In the genomic region with DNA sequence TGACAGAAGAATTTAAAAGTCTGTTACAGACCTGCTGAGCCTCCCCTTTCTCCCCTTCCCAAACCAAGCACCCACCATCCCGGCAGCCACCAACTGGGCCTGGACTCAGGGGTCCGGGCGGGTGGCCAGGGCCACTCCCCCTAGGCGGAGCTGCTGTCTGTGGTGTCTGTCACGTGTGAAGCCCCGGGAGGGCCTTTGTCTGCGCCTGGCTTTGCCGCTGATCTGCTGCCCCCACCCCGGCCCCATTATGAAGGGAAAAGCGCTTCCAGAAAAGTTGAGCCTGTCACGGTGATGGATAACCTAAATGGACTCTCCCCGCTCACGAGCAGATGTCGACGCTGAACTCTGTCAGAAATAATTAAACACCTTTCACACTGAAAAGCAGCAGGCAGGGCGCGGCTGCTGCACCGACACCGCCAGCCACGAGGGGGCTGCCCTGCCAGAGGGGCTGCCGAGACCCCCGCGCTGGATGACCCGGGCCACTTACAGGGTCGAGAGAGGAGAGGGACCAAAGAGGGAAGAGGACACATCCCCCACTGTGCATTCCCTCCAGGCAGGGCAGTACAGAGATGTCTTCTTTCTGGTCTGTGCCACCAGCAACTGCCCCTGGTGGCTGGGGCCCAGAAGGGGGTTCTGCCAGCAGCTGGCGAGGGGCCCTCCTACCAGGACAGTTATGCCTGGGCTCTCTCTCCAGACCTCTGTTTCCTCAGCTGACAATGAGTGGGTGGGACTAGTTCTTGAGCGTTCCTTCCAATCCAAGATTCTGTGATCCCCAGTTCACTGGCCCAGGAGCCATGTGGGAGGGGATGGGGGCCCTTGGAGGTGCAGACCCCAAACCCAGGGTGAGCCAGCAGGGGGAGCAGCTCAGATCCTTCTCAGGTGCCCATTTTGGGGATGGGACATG, we compare ENCODE assay signal across 9 cellular contexts. TPM values are rescaled to one million over a fixed set of nuclear protein-coding genes. Genes with fewer than 3 reads are reported as not detected.
DNase-seq lines count a peak whose midpoint lies in the region; TF ChIP-seq lines count a peak whose summit lies in the region.
"Had no signal": no experiment of that assay in that cellular context is flagged by ENCODE, and none has a peak within 500 bp of the region (broad histone marks: within the 10 kb centered on the region; RNA-seq: fewer than 3 reads in every experiment).

No MANE protein-coding gene starts in this region.

- no peaks in the 10 kb centered on the region for H3K9me3 Mint-ChIP-seq in CD8-positive, alpha-beta memory T cell
- H3K9me3 Mint-ChIP-seq: central memory CD8-positive, alpha-beta T cell had no signal

- TF ChIP-seq CTCF in astrocyte of the cerebellum (IDR thresholded peaks at IDR 0.05; ENCODE audit: low read depth, low read length, missing control alignments), result peak; percentile 54

- no peak overlapping the region for H3K4me3 Mint-ChIP-seq in CD8-positive, alpha-beta memory T cell
- H3K4me3 Mint-ChIP-seq: central memory CD8-positive, alpha-beta T cell had no signal

- peaks cover 20 to 28% of the 10 kb centered on the region in 2 donors for H3K27me3 Mint-ChIP-seq in CD8-positive, alpha-beta memory T cell

- H3K9ac ChIP-seq in BLaER1 treated with 17β-estradiol and CSF1 and Interleukin-3, amounts not matched to agents 10 nM and 100 nM, result peak overlapping the region; percentile 21 to 74 (median 52); a peak in 18 of 22 replicates

- no peaks in the 10 kb centered on the region for H3K36me3 Mint-ChIP-seq in CD8-positive, alpha-beta memory T cell

- peaks cover 0 to 6% (median 0%) of the 10 kb centered on the region in 11 experiments; a peak in 1 of 22 replicates for H4K20me1 ChIP-seq in BLaER1 treated with 17β-estradiol and CSF1 and Interleukin-3, amounts not matched to agents 10 nM and 100 nM

- no peaks in the 10 kb centered on the region for H3K36me3 ChIP-seq in BLaER1 treated with 17β-estradiol and CSF1 and Interleukin-3, amounts not matched to agents 10 nM and 100 nM
- H3K36me3 ChIP-seq in CD8-positive, alpha-beta memory T cell (ENCODE audit: insufficient read depth, low read length), result no peaks in the 10 kb centered on the region

- CTCF ChIA-PET in CD8-positive, alpha-beta memory T cell (lab: Charles Lee), result no interaction called here

- no peaks in the 10 kb centered on the region for H3K9me3 ChIP-seq in BLaER1 treated with 17β-estradiol and CSF1 and Interleukin-3, amounts not matched to agents 10 nM and 100 nM (replicated peaks in 1 of 11)
- no peaks in the 10 kb centered on the region for H3K9me3 ChIP-seq in CD8-positive, alpha-beta memory T cell (ENCODE audit: low read length)

- peak overlapping the region in 6 of 11 experiments; percentile 7 to 55 (median 31); a peak in 8 of 22 replicates for H3K27ac ChIP-seq in BLaER1 treated with 17β-estradiol and CSF1 and Interleukin-3, amounts not matched to agents 10 nM and 100 nM
- no peak overlapping the region for H3K27ac ChIP-seq in CD8-positive, alpha-beta memory T cell (ENCODE audit: low read depth, low read length)

- DNase-seq in NAMALWA (ENCODE audit: low spot score) (peak; percentile 61), astrocyte of the cerebellum (ENCODE audit: low read depth) (peak; percentile 1), islet precursor cell (peak; percentile 63), NCI-H2196 treated with DMSO at 0.1 percent for 48 hours (lab: John Stamatoyannopoulos, UW; ENCODE audit: unreplicated experiment) (no peak)
- no peak for DNase-seq in activated CD4-positive, CD25-positive, alpha-beta regulatory T cell (lab: John Stamatoyannopoulos, UW)
- DNase-seq in CD8-positive, alpha-beta memory T cell, result no peak
- DNase-seq in activated effector memory CD4-positive, alpha-beta T cell treated with Interleukin-2 at 50 U/mL for 16 hours, result no peak

- H3K4me1 ChIP-seq in BLaER1 treated with 17β-estradiol and CSF1 and Interleukin-3, amounts not matched to agents 10 nM and 100 nM, result peaks cover 9 to 23% (median 18%) of the 10 kb centered on the region in 10 experiments; a peak in 19 of 20 replicates
- no peaks in the 10 kb centered on the region for H3K4me1 ChIP-seq in CD8-positive, alpha-beta memory T cell (ENCODE audit: insufficient read depth, low read length)

- no peaks in the 10 kb centered on the region for H3K4me1 Mint-ChIP-seq in CD8-positive, alpha-beta memory T cell
- H3K4me1 Mint-ChIP-seq: central memory CD8-positive, alpha-beta T cell had no signal

- peak overlapping the region; percentile 14 to 54 (median 35); a peak in 17 of 20 replicates for H3K4me3 ChIP-seq in BLaER1 treated with 17β-estradiol and CSF1 and Interleukin-3, amounts not matched to agents 10 nM and 100 nM
- peak overlapping the region; percentile 5 for H3K4me3 ChIP-seq in astrocyte of the cerebellum (ENCODE audit: low read depth, low read length)
- H3K4me3 ChIP-seq in CD8-positive, alpha-beta memory T cell (ENCODE audit: low read length), result no peak overlapping the region

- H3K27me3 ChIP-seq in BLaER1 treated with 17β-estradiol and CSF1 and Interleukin-3, amounts not matched to agents 10 nM and 100 nM, result no peaks in the 10 kb centered on the region
- H3K27me3 ChIP-seq in CD8-positive, alpha-beta memory T cell (ENCODE audit: insufficient read depth, low read length, poor library complexity, severe bottlenecking), result peaks cover 4% of the 10 kb centered on the region

- no peak overlapping the region for H3K27ac Mint-ChIP-seq in CD8-positive, alpha-beta memory T cell

- in situ Hi-C loops in astrocyte of the cerebellum (cut with HindIII; ENCODE audit: low sequenced_read_pairs), result no loop called here

- H3K4me2 ChIP-seq in BLaER1 treated with 17β-estradiol and CSF1 and Interleukin-3, amounts not matched to agents 10 nM and 100 nM, result peak overlapping the region; percentile 60 to 88 (median 78)

- POLR2A ChIA-PET in CD8-positive, alpha-beta memory T cell (lab: Charles Lee), result no interaction called here

RNA-seq across cellular contexts. Expression of gene BARHL1, which starts 36.0 kb away (rescaled TPM):
- total RNA-seq in CD8-positive, alpha-beta memory T cell, result not detected
- not detected for polyA plus RNA-seq in CD8-positive, alpha-beta memory T cell

Comparison
In these comparisons a context has a peak if more than half of its experiments do, and no peak if none do; other contexts are left out.
1. DNase-seq: peak in NAMALWA (single experiment), astrocyte of the cerebellum (single experiment) and islet precursor cell (single experiment); none in activated CD4-positive, CD25-positive, alpha-beta regulatory T cell (0 of 4), CD8-positive, alpha-beta memory T cell (0 of 5), NCI-H2196 treated with DMSO at 0.1 percent for 48 hours (single experiment) and activated effector memory CD4-positive, alpha-beta T cell treated with Interleukin-2 at 50 U/mL for 16 hours (single experiment).